ENCODE assay signal across 31 cellular contexts in genomic region chr10:102876747-102877153, GRCh38. TPM values are rescaled to one million over a fixed set of nuclear protein-coding genes. Genes with fewer than 3 reads are reported as not detected.
"Had no signal": no experiment of that assay in that cellular context is flagged by ENCODE, and none has a peak within 500 bp of the region (broad histone marks: within the 10 kb centered on the region; RNA-seq: fewer than 3 reads in every experiment).

No MANE protein-coding gene starts in this region.

- H3K36me3 ChIP-seq: brain microvascular endothelial cell, Peyer's patch, SJSA1 had no signal

- H3K27ac ChIP-seq: brain microvascular endothelial cell, cardiac muscle cell, Peyer's patch, SJSA1 had no signal

- DNase-seq: activated CD4-positive, alpha-beta T cell treated with anti-CD3 and anti-CD28 coated beads for 48 hours; activated CD4-positive, alpha-beta T cell treated with anti-CD3 and anti-CD28 coated beads, Interleukin-2, amount 50 U/mL, for 48 hours; activated CD4-positive, CD25-positive, alpha-beta regulatory T cell treated with anti-CD3 and anti-CD28 coated beads, Interleukin-2, amount 50 U/mL, for 72 hours; activated CD8-positive, alpha-beta memory T cell treated with anti-CD3 and anti-CD28 coated beads, Interleukin-2, amount 10 ng/mL, durations not matched to agents 7 days and 5 days; activated effector memory CD4-positive, alpha-beta T cell treated with anti-CD3 and anti-CD28 coated beads, Interleukin-2, amount 50 U/mL, for 16 hours; activated naive CD4-positive, alpha-beta T cell treated with Interleukin-2 at 50 U/mL for 16 hours; activated naive CD8-positive, alpha-beta T cell treated with anti-CD3 and anti-CD28 coated beads, Interleukin-2, amount 50 U/mL, for 24 hours; activated T-cell treated with anti-CD3 and anti-CD28 coated beads, Interleukin-2, amount 50 U/mL, for 4 hours; amygdala; brain microvascular endothelial cell; NCI-H1048; NCI-H1694; NCI-H2029; NCI-H2107; NCI-H2171 treated with DMSO at 0.1 percent for 48 hours; NCI-H345; NCI-H510A; NCI-H526 treated with DMSO at 0.1 percent for 48 hours; NCI-H82; Peyer's patch; SHP77; SW 1271 had no signal

- ATAC-seq: activated CD8-positive, alpha-beta memory T cell treated with anti-CD3 and anti-CD28 coated beads, Interleukin-2, amount 10 ng/mL, durations not matched to agents 7 days and 5 days; activated naive CD4-positive, alpha-beta T cell treated with anti-CD3 and anti-CD28 coated beads, Interleukin-2, amount 50 U/mL, for 72 hours; activated naive CD8-positive, alpha-beta T cell treated with anti-CD3 and anti-CD28 coated beads, Interleukin-2, amount 50 U/mL, for 24 hours; activated T-cell treated with anti-CD3 and anti-CD28 coated beads, Interleukin-2, amount 50 U/mL, for 4 hours; SK-N-SH treated with all-trans-retinoic acid at 6 μM for 48 hours; WTC11 had no signal

- H3K27me3 ChIP-seq: brain microvascular endothelial cell, cardiac muscle cell, Peyer's patch, SJSA1 had no signal

- H3K4me3 ChIP-seq: cardiac muscle cell, Peyer's patch, SJSA1 had no signal

- H3K4me1 ChIP-seq: Peyer's patch, SJSA1 had no signal

- H3K9me3 ChIP-seq: Peyer's patch, SJSA1 had no signal

RNA-seq across cellular contexts. Expression of gene AS3MT, which starts 7.5 kb away (rescaled TPM):
- total RNA-seq: activated naive CD4-positive, alpha-beta T cell treated with anti-CD3 and anti-CD28 coated beads, Interleukin-2, amount 50 U/mL, for 72 hours; T-helper 1 cell treated with Interleukin-12 subunit alpha and Interleukin-12 subunit beta and Interleukin-4 antibody, amounts not matched to agents 30 ng/mL and 1 ng/mL, for 36 hours had no signal

RNA-seq across cellular contexts. Expression of gene CYP17A1, which starts 39.5 kb away (rescaled TPM):
- total RNA-seq: activated CD8-positive, alpha-beta memory T cell treated with anti-CD3 and anti-CD28 coated beads, Interleukin-2, amount 10 ng/mL, durations not matched to agents 7 days and 5 days; activated naive CD4-positive, alpha-beta T cell treated with anti-CD3 and anti-CD28 coated beads, Interleukin-2, amount 50 U/mL, for 72 hours; astrocyte; cardiac muscle cell; LHCN-M2; M059J; Peyer's patch; SJSA1; T-helper 1 cell treated with Interleukin-12 subunit alpha and Interleukin-12 subunit beta and Interleukin-4 antibody, amounts not matched to agents 30 ng/mL and 1 ng/mL, for 36 hours had no signal
- polyA plus RNA-seq: cardiac muscle cell had no signal
